ENCODE assay signal across 8 cellular contexts in genomic region chr19:38769635-38770211, GRCh38. TPM values are rescaled to one million over a fixed set of nuclear protein-coding genes. Genes with fewer than 3 reads are reported as not detected.
DNase-seq lines count a peak whose midpoint lies in the region; ATAC-seq and TF ChIP-seq lines count a peak whose summit lies in the region.

No MANE protein-coding gene starts in this region.

- no peaks in the 10 kb centered on the region for H3K36me3 ChIP-seq in Peyer's patch

- H3K27me3 Mint-ChIP-seq in osteocyte (ENCODE audit: unreplicated experiment): no peaks in the 10 kb centered on the region

- H3K27ac ChIP-seq in C4-2B (no peak overlapping the region), Peyer's patch (peak overlapping the region; percentile 53 to 74 (median 68)), substantia nigra (ENCODE audit: low read depth, low read length, poor library complexity, severe bottlenecking) (no peak overlapping the region)

- H3K9me3 ChIP-seq in Peyer's patch: no peaks in the 10 kb centered on the region

- H3K4me3 Mint-ChIP-seq in osteocyte (ENCODE audit: unreplicated experiment): no peak overlapping the region

- DNase-seq in Peyer's patch (peak; percentile 95 to 98 (median 95)), globus pallidus (ENCODE audit: low spot score) (peak; percentile 45), osteocyte (ENCODE audit: extremely low spot score, unreplicated experiment) (peak; percentile 88), substantia nigra (lab: John Stamatoyannopoulos, UW) (peak in 42 of 49 donors; percentile 9 to 78 (median 34))
- DNase-seq in activated naive CD4-positive, alpha-beta T cell treated with Interleukin-2 at 50 U/mL for 16 hours: peak; percentile 92

- H3K4me1 ChIP-seq in Peyer's patch: peaks cover 0 to 7% (median 3%) of the 10 kb centered on the region in 4 donors

- no peaks in the 10 kb centered on the region for H3K4me1 Mint-ChIP-seq in osteocyte (ENCODE audit: unreplicated experiment)

- no peak overlapping the region for H3K27ac Mint-ChIP-seq in osteocyte (ENCODE audit: unreplicated experiment)

- TF ChIP-seq POLR2A in Peyer's patch (IDR thresholded peaks at IDR 0.05): no peak

- peak overlapping the region; percentile 20 to 50 (median 40) for H3K4me3 ChIP-seq in Peyer's patch

- H3K36me3 Mint-ChIP-seq in osteocyte (ENCODE audit: unreplicated experiment): no peaks in the 10 kb centered on the region

- H3K9me3 Mint-ChIP-seq in osteocyte (ENCODE audit: unreplicated experiment): no peaks in the 10 kb centered on the region

- H3K27me3 ChIP-seq in Peyer's patch: no peaks in the 10 kb centered on the region

- ATAC-seq in GM21447 (IDR thresholded peaks at IDR 0.05; ENCODE audit: unreplicated experiment) (peak; percentile 50), GM19452 (IDR thresholded peaks at IDR 0.05; ENCODE audit: unreplicated experiment) (no peak)

- TF ChIP-seq CTCF in C4-2B (conservative IDR thresholded peaks at IDR 0.05): peak; percentile 78
- peak; percentile 77 to 98 (median 95) for TF ChIP-seq CTCF in Peyer's patch (IDR thresholded peaks at IDR 0.05)
- peak; percentile 70 for TF ChIP-seq CTCF in osteocyte (IDR thresholded peaks at IDR 0.05)

RNA-seq across cellular contexts. Expression of gene LGALS7, which starts 3.6 kb away (rescaled TPM):
- total RNA-seq in Peyer's patch (not detected), osteocyte (not detected in 2 replicates)

RNA-seq across cellular contexts. Expression of gene LGALS7B, which starts 19.3 kb away (rescaled TPM):
- not detected for total RNA-seq in Peyer's patch
- not detected in 2 replicates for total RNA-seq in osteocyte

RNA-seq across cellular contexts. Expression of gene CAPN12, which starts 25.4 kb away (rescaled TPM):
- total RNA-seq in Peyer's patch: 10 to 100 TPM in 1 of 4 donors, 1 to 10 TPM in 3; 5.8 to 56.8 (median 6.4) TPM
- not detected in 2 replicates for total RNA-seq in osteocyte

RNA-seq across cellular contexts. Expression of gene LGALS4, which starts 43.0 kb away (rescaled TPM):
- 1,000 to 10,000 TPM; 1,215 to 4,170 (median 2,579) TPM for total RNA-seq in Peyer's patch
- 0.31 TPM in 1 of 2 replicates, not detected in the other for total RNA-seq in osteocyte

Comparison
In these comparisons a context has a peak if more than half of its experiments do, and no peak if none do; other contexts are left out.
1. H3K27ac ChIP-seq: peak in Peyer's patch (4 of 4); none in C4-2B (single experiment) and substantia nigra (single experiment).
2. DNase-seq: peak in every context shown above with its lines; median percentile 95 in Peyer's patch; 92 in activated naive CD4-positive, alpha-beta T cell treated with Interleukin-2 at 50 U/mL for 16 hours; 88 in osteocyte; 45 in globus pallidus; 34 in substantia nigra.
3. Peak in every context shown above with its lines, with median percentiles within 50 percentile points of each other: CTCF ChIP-seq.